Comparison of ENCODE assay signal across 15 cellular contexts in the genomic region with DNA sequence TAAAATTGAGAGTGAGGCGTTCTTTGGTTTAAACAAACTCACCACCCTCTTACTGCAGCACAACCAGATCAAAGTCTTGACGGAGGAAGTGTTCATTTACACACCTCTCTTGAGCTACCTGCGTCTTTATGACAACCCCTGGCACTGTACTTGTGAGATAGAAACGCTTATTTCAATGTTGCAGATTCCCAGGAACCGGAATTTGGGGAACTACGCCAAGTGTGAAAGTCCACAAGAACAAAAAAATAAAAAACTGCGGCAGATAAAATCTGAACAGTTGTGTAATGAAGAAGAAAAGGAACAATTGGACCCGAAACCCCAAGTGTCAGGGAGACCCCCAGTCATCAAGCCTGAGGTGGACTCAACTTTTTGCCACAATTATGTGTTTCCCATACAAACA. TPM values are rescaled to one million over a fixed set of nuclear protein-coding genes. Genes with fewer than 3 reads are reported as not detected.
A peak's percentile ranks its signal among the peaks of the same experiment; 100 is the strongest.
DNase-seq lines count a peak whose midpoint lies in the region; ATAC-seq, FAIRE-seq and TF ChIP-seq lines count a peak whose summit lies in the region.
"Had no signal": no experiment of that assay in that cellular context is flagged by ENCODE, and none has a peak within 500 bp of the region (broad histone marks: within the 10 kb centered on the region; RNA-seq: fewer than 3 reads in every experiment).

No MANE protein-coding gene starts in this region.

- TF ChIP-seq CTCF in AG04450 (IDR thresholded peaks at IDR 0.05; ENCODE audit: low read depth, low read length) (no peak), astrocyte (IDR thresholded peaks at IDR 0.05; ENCODE audit: insufficient read depth, low read depth, low read length) (no peak), right atrium auricular region (IDR thresholded peaks at IDR 0.05) (no peak), omental fat pad (IDR thresholded peaks at IDR 0.05) (no peak), PC-3 (conservative IDR thresholded peaks at IDR 0.05; ENCODE audit: low read depth, low read length) (no peak), MM.1S (IDR thresholded peaks at IDR 0.05; ENCODE audit: low read length) (no peak)

- H3K9me3 ChIP-seq in AG04450 (ENCODE audit: control insufficient read depth, insufficient read depth, low read length) (no peaks in the 10 kb centered on the region), astrocyte (ENCODE audit: insufficient read depth, low read depth, low read length) (no peaks in the 10 kb centered on the region), right atrium auricular region (no peaks in the 10 kb centered on the region), PC-3 (ENCODE audit: low read length) (no peaks in the 10 kb centered on the region), MM.1S (replicated peaks; ENCODE audit: insufficient read depth, low read length) (no peaks in the 10 kb centered on the region)

- H2AFZ ChIP-seq in astrocyte (ENCODE audit: low read depth, low read length) (peak overlapping the region; percentile 37), PC-3 (ENCODE audit: low read length) (no peak overlapping the region), MM.1S (ENCODE audit: low read length) (no peak overlapping the region)

- H3K27ac ChIP-seq in AG04450 (ENCODE audit: low read depth, low read length) (peak overlapping the region; percentile 90), astrocyte (ENCODE audit: low read depth, low read length) (peak overlapping the region; percentile 81), right atrium auricular region (peak overlapping the region; percentile 55 to 78), PC-3 (ENCODE audit: low read length) (no peak overlapping the region), MM.1S (ENCODE audit: low read length) (no peak overlapping the region)

- in situ Hi-C loops in KBM-7 (cut with MboI; ENCODE audit: low pct_unique_long_range_greater_than_20kb, low sequenced_read_pairs) = no loop called here

- no peaks in the 10 kb centered on the region for H3K36me3 Mint-ChIP-seq in astrocyte (ENCODE audit: low read depth, unreplicated experiment)

- no TSS peak for BruUV-seq in PC-3 (replicated peaks; lab: Mats Ljungman, UMichigan)

- DNase-seq in AG04450 (ENCODE audit: low read depth, low spot score) (no peak), astrocyte (ENCODE audit: low read depth) (no peak), right atrium auricular region (ENCODE audit: low spot score) (no peak), sciatic nerve (ENCODE audit: low spot score) (no peak), KBM-7 (no peak), omental fat pad (ENCODE audit: low spot score) (no peak), PC-3 (no peak), MM.1S (no peak)
- DNase-seq: ACHN; activated naive CD4-positive, alpha-beta T cell treated with Interleukin-2 at 50 U/mL for 16 hours; COR-L47; erythroblast; GF-D8 had no signal

- H3K4me1 ChIP-seq in astrocyte (ENCODE audit: insufficient read depth, low read length) (peaks cover 15% of the 10 kb centered on the region), right atrium auricular region (peaks cover 0 to 24% of the 10 kb centered on the region in 2 donors), PC-3 (ENCODE audit: insufficient read depth, low read length) (no peaks in the 10 kb centered on the region), MM.1S (ENCODE audit: low read length) (no peaks in the 10 kb centered on the region)

- FAIRE-seq in astrocyte (lab: Jason Lieb, UNC) = no peak

- POLR2A ChIA-PET in AG04450 (lab: Yijun Ruan, JAX) = interaction anchor here (0.7 to 1.3 kb wide), 3 partner anchors 18 to 21 kb away, joined by 3 read pairs; a partner anchor contains a TSS
- POLR2A ChIA-PET in PC-3 (lab: Charles Lee; ENCODE audit: unreplicated experiment) = no interaction called here

- H3K9me2 ChIP-seq in PC-3 (replicated peaks; ENCODE audit: low read length) (no peaks in the 10 kb centered on the region), MM.1S (replicated peaks; ENCODE audit: insufficient read depth, low read length) (no peaks in the 10 kb centered on the region)

- H3K79me2 ChIP-seq in astrocyte (ENCODE audit: insufficient read depth, low read length) (peaks cover 81% of the 10 kb centered on the region), PC-3 (ENCODE audit: low read length) (no peaks in the 10 kb centered on the region), MM.1S (ENCODE audit: low read length) (no peaks in the 10 kb centered on the region)

- no peaks in the 10 kb centered on the region for H3K27me3 ChIP-seq in AG04450 (ENCODE audit: control insufficient read depth, insufficient read depth, low read length)
- no peaks in the 10 kb centered on the region for H3K27me3 ChIP-seq in astrocyte (ENCODE audit: insufficient read depth, low read length)
- no peaks in the 10 kb centered on the region for H3K27me3 ChIP-seq in right atrium auricular region
- H3K27me3 ChIP-seq in PC-3 (ENCODE audit: low read length) = no peaks in the 10 kb centered on the region
- no peaks in the 10 kb centered on the region for H3K27me3 ChIP-seq in MM.1S (replicated peaks; ENCODE audit: insufficient read depth, low read length)

- H3K9me3 Mint-ChIP-seq in astrocyte (ENCODE audit: unreplicated experiment) = no peaks in the 10 kb centered on the region
- H3K9me3 Mint-ChIP-seq: central memory CD8-positive, alpha-beta T cell; stimulated activated naive CD8-positive, alpha-beta T cell treated with anti-CD3 and anti-CD28 coated beads, Interleukin-15, Interleukin-2, amounts not matched to agents 100 ng/mL and 50 ng/mL, for 24 hours had no signal

- peaks cover 37% of the 10 kb centered on the region for H3K36me3 ChIP-seq in astrocyte (ENCODE audit: insufficient read depth, low read length)
- no peaks in the 10 kb centered on the region for H3K36me3 ChIP-seq in right atrium auricular region
- no peaks in the 10 kb centered on the region for H3K36me3 ChIP-seq in PC-3 (ENCODE audit: low read depth, low read length)
- H3K36me3 ChIP-seq in MM.1S (replicated peaks; ENCODE audit: insufficient read depth, low read length) = no peaks in the 10 kb centered on the region

- intact Hi-C loops in sciatic nerve (cut with DNase I) (no loop called here), PC-3 (cut with micrococcal nuclease) (no loop called here)

- H3K4me2 ChIP-seq in astrocyte (ENCODE audit: low read length) (peak overlapping the region; percentile 16), PC-3 (ENCODE audit: low read length) (no peak overlapping the region), MM.1S (ENCODE audit: low read depth, low read length) (no peak overlapping the region)

- H3K27me3 Mint-ChIP-seq in astrocyte (ENCODE audit: low read depth, unreplicated experiment) = no peaks in the 10 kb centered on the region
- H3K27me3 Mint-ChIP-seq: central memory CD8-positive, alpha-beta T cell; stimulated activated naive CD8-positive, alpha-beta T cell treated with anti-CD3 and anti-CD28 coated beads, Interleukin-15, Interleukin-2, amounts not matched to agents 100 ng/mL and 50 ng/mL, for 24 hours had no signal

- no peak overlapping the region for H3K4me3 Mint-ChIP-seq in astrocyte (ENCODE audit: unreplicated experiment)
- H3K4me3 Mint-ChIP-seq: central memory CD8-positive, alpha-beta T cell; stimulated activated naive CD8-positive, alpha-beta T cell treated with anti-CD3 and anti-CD28 coated beads, Interleukin-15, Interleukin-2, amounts not matched to agents 100 ng/mL and 50 ng/mL, for 24 hours had no signal

- peak overlapping the region; percentile 95 for H3K27ac Mint-ChIP-seq in astrocyte (ENCODE audit: unreplicated experiment)
- H3K27ac Mint-ChIP-seq: stimulated activated naive CD8-positive, alpha-beta T cell treated with anti-CD3 and anti-CD28 coated beads, Interleukin-15, Interleukin-2, amounts not matched to agents 100 ng/mL and 50 ng/mL, for 24 hours had no signal

- peaks cover 13% of the 10 kb centered on the region for H3K4me1 Mint-ChIP-seq in astrocyte (ENCODE audit: low read depth, unreplicated experiment)
- H3K4me1 Mint-ChIP-seq: central memory CD8-positive, alpha-beta T cell had no signal

- H3K9ac ChIP-seq in astrocyte (ENCODE audit: low read length) (peak overlapping the region; percentile 61), PC-3 (ENCODE audit: low read length) (no peak overlapping the region), MM.1S (ENCODE audit: low read length) (no peak overlapping the region)

- peak; percentile 40 for ATAC-seq in sciatic nerve
- ATAC-seq in omental fat pad (ENCODE audit: low FRiP score) = no peak
- ATAC-seq in PC-3 = no peak

- H4K20me1 ChIP-seq in astrocyte (ENCODE audit: insufficient read depth, low read length) = peaks cover 14% of the 10 kb centered on the region
- H4K20me1 ChIP-seq in PC-3 (ENCODE audit: low read length) = no peaks in the 10 kb centered on the region
- H4K20me1 ChIP-seq in MM.1S (ENCODE audit: insufficient read depth, low read length) = no peaks in the 10 kb centered on the region

- CTCF ChIA-PET in AG04450 (lab: Charles Lee) = interaction anchor here (2.1 kb wide), 1 partner anchor 128 kb away, joined by 11 read pairs; no protein-coding TSS in a partner anchor
- CTCF ChIA-PET in PC-3 (lab: Charles Lee) = no interaction called here

- H3K4me3 ChIP-seq in AG04450 (ENCODE audit: low read depth, low read length) (no peak overlapping the region), astrocyte (ENCODE audit: insufficient read depth, low read depth, low read length) (no peak overlapping the region), right atrium auricular region (no peak overlapping the region), PC-3 (ENCODE audit: low read length) (no peak overlapping the region), MM.1S (ENCODE audit: low read length) (no peak overlapping the region)

- H3F3A ChIP-seq in PC-3 (ENCODE audit: low read length, unreplicated experiment) = no peaks in the 10 kb centered on the region
- no peaks in the 10 kb centered on the region for H3F3A ChIP-seq in MM.1S (ENCODE audit: insufficient read depth, low read length)

RNA-seq across cellular contexts. Expression of a gene that starts 21.5 kb away (rescaled TPM):
- 813 and 964 TPM in 2 replicates for polyA plus RNA-seq in AG04450 (2011; rRNA removed)
- polyA minus RNA-seq in AG04450 (2011; rRNA and poly(A)+ RNA removed) = 234 and 241 TPM in 2 replicates
- total RNA-seq in astrocyte (61.2 and 63.4 TPM in 2 replicates), right atrium auricular region (1 to 10 TPM; 1.8 to 9.9 TPM), sciatic nerve (4.2 TPM), omental fat pad (1 to 10 TPM in 2 of 4 donors, under 1 TPM in 1, not detected in 1; 0.69 to 3.2 (median 2.6) TPM), PC-3 (2014; rRNA removed) (0.11 TPM in 1 of 2 replicates, not detected in the other)

Comparison
In these comparisons a context has a peak if more than half of its experiments do, and no peak if none do; other contexts are left out.
1. H3K27ac ChIP-seq: peak in AG04450 (single experiment), astrocyte (single experiment) and right atrium auricular region (2 of 2); none in PC-3 (single experiment) and MM.1S (single experiment).